ENCODE assay signal across 8 cellular contexts in the genomic region with DNA sequence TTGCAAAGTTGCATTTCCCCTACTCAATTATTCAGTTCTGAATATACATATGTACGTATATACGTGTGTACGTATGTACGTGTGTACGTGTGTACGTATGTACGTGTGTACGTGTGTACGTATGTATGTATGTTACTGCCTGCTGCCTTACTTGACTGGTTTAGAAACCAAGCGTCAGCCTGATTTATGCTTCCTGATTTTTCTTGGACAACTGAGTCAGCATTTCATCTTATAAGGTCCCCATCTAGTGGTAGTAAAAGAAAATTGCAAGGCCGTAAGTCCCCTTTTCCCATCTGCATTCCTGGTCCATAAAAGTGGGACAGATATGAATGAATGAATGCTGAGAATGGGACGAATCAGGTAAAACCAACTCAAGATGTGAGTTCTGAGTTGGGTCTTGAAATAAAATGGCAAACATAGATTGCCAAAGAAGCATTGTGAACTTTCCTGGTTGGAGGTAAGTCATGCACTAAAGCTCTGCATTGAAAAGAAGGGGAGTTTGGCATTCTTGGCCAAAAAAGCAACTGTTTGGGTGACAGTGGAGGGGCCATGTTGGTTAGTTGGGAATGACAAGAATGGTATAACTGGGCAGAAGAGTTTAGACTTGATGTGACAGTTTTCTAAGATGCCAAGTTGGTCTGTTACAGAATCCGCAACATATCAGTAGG.
DNase-seq lines count a peak whose midpoint lies in the region; ATAC-seq and TF ChIP-seq lines count a peak whose summit lies in the region.

No MANE protein-coding gene starts in this region.

- DNase-seq in BJ (ENCODE audit: low read depth): no peak
- peak; percentile 34 for DNase-seq in OCI-LY7 (ENCODE audit: low spot score)
- DNase-seq in epithelial cell of esophagus (ENCODE audit: low read depth): peak; percentile 68
- DNase-seq in osteoblast (ENCODE audit: insufficient read length, low spot score, missing footprints): peak; percentile 74
- DNase-seq in activated naive CD8-positive, alpha-beta T cell treated with anti-CD3 and anti-CD28 coated beads, Interleukin-2, amount 50 U/mL, for 24 hours: no peak
- no peak for DNase-seq in activated T-helper 2 cell treated with anti-CD3 and anti-CD28 coated beads, Interferon-gamma antibody, Interleukin-2, Interleukin-4, amounts not matched to agents 10 μg/mL and 5 μg/mL and 100 μg/mL, durations not matched to agents 14 hours and 24 hours and 36 hours (ENCODE audit: low spot score)

- H3K4me1 ChIP-seq in HEK293 (ENCODE audit: control insufficient read depth, insufficient read depth, low read length) (no peaks in the 10 kb centered on the region), OCI-LY7 (ENCODE audit: insufficient read depth, low read length, poor library complexity, severe bottlenecking) (peaks cover 10% of the 10 kb centered on the region), osteoblast (ENCODE audit: insufficient read depth, low read length) (no peaks in the 10 kb centered on the region)

- CTCF ChIA-PET in BJ (lab: Yijun Ruan, JAX): interaction anchor here (0.9 to 8.5 kb wide), 20 partner anchors 10 to 395 kb away, joined by 3 to 255 read pairs (median 6); no protein-coding TSS in a partner anchor
- CTCF ChIA-PET in HEK293 (lab: Yijun Ruan, JAX): interaction anchor here (0.6 to 10.3 kb wide), 55 partner anchors 9 to 737 kb away, joined by 3 to 273 read pairs (median 5); no protein-coding TSS in a partner anchor
- CTCF ChIA-PET in OCI-LY7 (lab: Charles Lee; ENCODE audit: unreplicated experiment): no interaction called here

- H3K27me3 Mint-ChIP-seq in activated naive CD8-positive, alpha-beta T cell treated with anti-CD3 and anti-CD28 coated beads, Interleukin-2, amount 50 U/mL, for 24 hours: no peaks in the 10 kb centered on the region
- no peaks in the 10 kb centered on the region for H3K27me3 Mint-ChIP-seq in activated T-helper 2 cell treated with anti-CD3 and anti-CD28 coated beads, Interferon-gamma antibody, Interleukin-2, Interleukin-4, amounts not matched to agents 10 μg/mL and 5 μg/mL and 100 μg/mL, durations not matched to agents 14 hours and 24 hours and 36 hours (ENCODE audit: low read depth)

- BruUV-seq in OCI-LY7 (replicated peaks; lab: Mats Ljungman, UMichigan): no TSS peak

- no peaks in the 10 kb centered on the region for H3K4me1 Mint-ChIP-seq in activated naive CD8-positive, alpha-beta T cell treated with anti-CD3 and anti-CD28 coated beads, Interleukin-2, amount 50 U/mL, for 24 hours
- H3K4me1 Mint-ChIP-seq in activated T-helper 2 cell treated with anti-CD3 and anti-CD28 coated beads, Interferon-gamma antibody, Interleukin-2, Interleukin-4, amounts not matched to agents 10 μg/mL and 5 μg/mL and 100 μg/mL, durations not matched to agents 14 hours and 24 hours and 36 hours (ENCODE audit: low read depth): no peaks in the 10 kb centered on the region

- no peaks in the 10 kb centered on the region for H4K20me1 ChIP-seq in OCI-LY7 (ENCODE audit: insufficient read depth, low read length)
- no peaks in the 10 kb centered on the region for H4K20me1 ChIP-seq in osteoblast (ENCODE audit: insufficient read depth, low read length)

- peak; percentile 74 for TF ChIP-seq CTCF in BJ (IDR thresholded peaks at IDR 0.05; ENCODE audit: insufficient read depth, low read depth, low read length)
- peak; percentile 61 for TF ChIP-seq CTCF in HEK293 (tag by site-specific recombination; IDR thresholded peaks at IDR 0.05)
- peak; percentile 89 for TF ChIP-seq CTCF in OCI-LY7 (conservative IDR thresholded peaks at IDR 0.05; ENCODE audit: low read length)
- TF ChIP-seq CTCF in epithelial cell of esophagus (IDR thresholded peaks at IDR 0.05; ENCODE audit: insufficient read depth, low read depth, low read length, missing control alignments): peak; percentile 76
- TF ChIP-seq CTCF in osteoblast (IDR thresholded peaks at IDR 0.05; ENCODE audit: extremely low read depth, low read depth, low read length): peak; percentile 77

- no peaks in the 10 kb centered on the region for H3K9me3 Mint-ChIP-seq in activated naive CD8-positive, alpha-beta T cell treated with anti-CD3 and anti-CD28 coated beads, Interleukin-2, amount 50 U/mL, for 24 hours
- H3K9me3 Mint-ChIP-seq in activated T-helper 2 cell treated with anti-CD3 and anti-CD28 coated beads, Interferon-gamma antibody, Interleukin-2, Interleukin-4, amounts not matched to agents 10 μg/mL and 5 μg/mL and 100 μg/mL, durations not matched to agents 14 hours and 24 hours and 36 hours: no peaks in the 10 kb centered on the region

- peaks cover 4% of the 10 kb centered on the region; the same call in 1 of the 2 replicates for H3K27me3 ChIP-seq in BJ (ENCODE audit: control insufficient read depth, insufficient read depth, low read length)
- H3K27me3 ChIP-seq in osteoblast (ENCODE audit: insufficient read depth, low read length): peaks cover 4% of the 10 kb centered on the region

- H3K79me2 ChIP-seq in OCI-LY7 (ENCODE audit: insufficient read depth, low read depth, low read length): no peaks in the 10 kb centered on the region
- no peaks in the 10 kb centered on the region for H3K79me2 ChIP-seq in osteoblast (ENCODE audit: insufficient read depth, low read length)

- H3K9me3 ChIP-seq in HEK293 (ENCODE audit: control insufficient read depth, insufficient read depth, low read depth, low read length): no peaks in the 10 kb centered on the region
- H3K9me3 ChIP-seq in OCI-LY7 (ENCODE audit: low read length): no peaks in the 10 kb centered on the region
- no peaks in the 10 kb centered on the region for H3K9me3 ChIP-seq in osteoblast (ENCODE audit: low read depth, low read length)

- H3K27ac ChIP-seq in HEK293 (ENCODE audit: extremely low read depth, low read depth, low read length) (no peak overlapping the region), OCI-LY7 (ENCODE audit: low read depth, low read length, poor library complexity, severe bottlenecking) (no peak overlapping the region), osteoblast (ENCODE audit: low read depth, low read length) (no peak overlapping the region)

- intact Hi-C loops in OCI-LY7 (cut with micrococcal nuclease; ENCODE audit: unreplicated experiment): loop anchor here (1.0 kb wide), 1 partner anchor 340 kb away; no protein-coding TSS in a partner anchor
- intact Hi-C loops in activated T-helper 2 cell treated with anti-CD3 and anti-CD28 coated beads, Interferon-gamma antibody, Interleukin-2, Interleukin-4, amounts not matched to agents 10 μg/mL and 5 μg/mL and 100 μg/mL, durations not matched to agents 14 hours and 24 hours and 36 hours (cut with micrococcal nuclease): loop anchor here (10.0 kb wide), 1 partner anchor 208 kb away; no protein-coding TSS in a partner anchor

- no peak overlapping the region for H3K4me3 Mint-ChIP-seq in activated naive CD8-positive, alpha-beta T cell treated with anti-CD3 and anti-CD28 coated beads, Interleukin-2, amount 50 U/mL, for 24 hours
- H3K4me3 Mint-ChIP-seq in activated T-helper 2 cell treated with anti-CD3 and anti-CD28 coated beads, Interferon-gamma antibody, Interleukin-2, Interleukin-4, amounts not matched to agents 10 μg/mL and 5 μg/mL and 100 μg/mL, durations not matched to agents 14 hours and 24 hours and 36 hours (ENCODE audit: low read depth): no peak overlapping the region

- H3K27ac Mint-ChIP-seq in activated naive CD8-positive, alpha-beta T cell treated with anti-CD3 and anti-CD28 coated beads, Interleukin-2, amount 50 U/mL, for 24 hours: no peak overlapping the region
- no peak overlapping the region for H3K27ac Mint-ChIP-seq in activated T-helper 2 cell treated with anti-CD3 and anti-CD28 coated beads, Interferon-gamma antibody, Interleukin-2, Interleukin-4, amounts not matched to agents 10 μg/mL and 5 μg/mL and 100 μg/mL, durations not matched to agents 14 hours and 24 hours and 36 hours

- no peak overlapping the region for H3K4me2 ChIP-seq in OCI-LY7 (ENCODE audit: low read length)
- H3K4me2 ChIP-seq in osteoblast (ENCODE audit: insufficient read depth, low read length): no peak overlapping the region

- no peaks in the 10 kb centered on the region for H3K9me2 ChIP-seq in OCI-LY7 (ENCODE audit: insufficient read depth, low read length)

- POLR2A ChIA-PET in BJ (lab: Charles Lee) (no interaction called here), HEK293 (lab: Yijun Ruan, JAX) (no interaction called here), OCI-LY7 (lab: Charles Lee) (interaction anchor here (0.6 kb wide), 1 partner anchor 89 kb away, joined by 4 read pairs; no protein-coding TSS in a partner anchor)

- H3K4me3 ChIP-seq in BJ (ENCODE audit: low read depth, low read length) (no peak overlapping the region), HEK293 (ENCODE audit: low read depth, low read length) (no peak overlapping the region), OCI-LY7 (ENCODE audit: low read depth, low read length, poor library complexity, severe bottlenecking) (no peak overlapping the region), epithelial cell of esophagus (ENCODE audit: low read length) (no peak overlapping the region), osteoblast (ENCODE audit: insufficient read depth, low read length) (no peak overlapping the region)

- H3K36me3 ChIP-seq in BJ (ENCODE audit: control insufficient read depth, insufficient read depth, low read length) (no peaks in the 10 kb centered on the region), HEK293 (ENCODE audit: control insufficient read depth in 2 of 2, insufficient read depth in 1 of 2, low read length in 2 of 2) (no peaks in the 10 kb centered on the region), OCI-LY7 (ENCODE audit: insufficient read depth, low read length) (no peaks in the 10 kb centered on the region), osteoblast (ENCODE audit: insufficient read depth, low read length) (no peaks in the 10 kb centered on the region)

- no peaks in the 10 kb centered on the region for H3K36me3 Mint-ChIP-seq in activated naive CD8-positive, alpha-beta T cell treated with anti-CD3 and anti-CD28 coated beads, Interleukin-2, amount 50 U/mL, for 24 hours (ENCODE audit: low read depth)
- H3K36me3 Mint-ChIP-seq in activated T-helper 2 cell treated with anti-CD3 and anti-CD28 coated beads, Interferon-gamma antibody, Interleukin-2, Interleukin-4, amounts not matched to agents 10 μg/mL and 5 μg/mL and 100 μg/mL, durations not matched to agents 14 hours and 24 hours and 36 hours (ENCODE audit: low read depth): no peaks in the 10 kb centered on the region

- H2AFZ ChIP-seq in OCI-LY7 (ENCODE audit: low read length) (no peak overlapping the region), osteoblast (ENCODE audit: low read length) (no peak overlapping the region)

- ATAC-seq in HG02763 (IDR thresholded peaks at IDR 0.05; ENCODE audit: unreplicated experiment): no peak
- ATAC-seq in activated naive CD8-positive, alpha-beta T cell treated with anti-CD3 and anti-CD28 coated beads, Interleukin-2, amount 50 U/mL, for 24 hours: no peak

TF ChIP-seq in HEK293, 187 proteins besides CTCF, POLR2A, EP300 and RAD21 (continues in another document):
- TF ChIP-seq ZNF777 (tag by site-specific recombination; IDR thresholded peaks at IDR 0.05; ENCODE audit: borderline replicate concordance): no peak
- no peak for TF ChIP-seq ZFP37 (tag by site-specific recombination; IDR thresholded peaks at IDR 0.05)

Comparison
In these comparisons a context has a peak if more than half of its experiments do, and no peak if none do; other contexts are left out.
1. DNase-seq: peak in OCI-LY7 (single experiment), epithelial cell of esophagus (single experiment) and osteoblast (single experiment); none in BJ (single experiment), activated naive CD8-positive, alpha-beta T cell treated with anti-CD3 and anti-CD28 coated beads, Interleukin-2, amount 50 U/mL, for 24 hours (single experiment) and activated T-helper 2 cell treated with anti-CD3 and anti-CD28 coated beads, Interferon-gamma antibody, Interleukin-2, Interleukin-4, amounts not matched to agents 10 μg/mL and 5 μg/mL and 100 μg/mL, durations not matched to agents 14 hours and 24 hours and 36 hours (single experiment).
2. Peak in every context shown above with its lines, with median percentiles within 50 percentile points of each other: CTCF ChIP-seq.